In the genomic region with DNA sequence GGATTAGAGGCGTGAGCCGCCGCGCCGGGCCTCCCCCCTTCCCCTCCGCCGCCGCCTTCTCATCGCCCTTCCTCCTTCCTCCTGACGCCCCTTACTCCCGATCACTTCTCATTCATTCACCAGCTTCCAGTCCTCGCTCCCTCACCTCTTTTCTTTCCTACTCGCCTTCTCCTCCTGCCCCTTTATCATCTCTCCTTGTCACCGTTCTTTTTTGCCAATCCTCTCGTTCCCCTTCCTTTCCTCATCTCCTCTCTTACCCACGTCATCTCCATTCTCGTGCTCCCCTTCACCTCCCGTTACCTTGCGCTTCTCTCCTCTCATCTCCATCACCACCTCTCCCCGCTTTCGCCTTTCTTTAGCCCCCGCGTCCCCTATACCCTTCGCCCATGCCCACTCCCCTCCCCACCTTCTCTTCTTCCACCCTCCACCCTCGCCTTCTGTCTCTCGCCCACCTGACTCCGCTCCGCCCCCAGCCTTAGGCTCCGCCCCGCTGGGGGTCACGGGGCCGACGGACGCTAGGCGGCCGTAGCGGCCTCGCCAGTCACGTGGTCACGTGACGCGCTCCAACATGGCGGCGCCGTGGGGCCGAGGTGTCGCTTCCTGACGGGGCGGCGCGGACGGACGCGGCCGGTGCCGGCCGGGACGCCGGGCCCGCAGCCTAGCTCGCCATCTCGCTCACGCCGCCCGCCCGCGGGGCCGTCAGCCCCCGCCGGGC, we compare ENCODE assay signal across 8 cellular contexts. TPM values are rescaled to one million over a fixed set of nuclear protein-coding genes. Genes with fewer than 3 reads are reported as not detected.
DNase-seq lines count a peak whose midpoint lies in the region; ATAC-seq and TF ChIP-seq lines count a peak whose summit lies in the region.

A gene (plus strand): TSS at position 544 of the 715 bp plus-strand sequence. CDS start 179 bp downstream, outside the sequence.

- no peaks in the 10 kb centered on the region for H3K9me2 ChIP-seq in SU-DHL-6 (replicated peaks; ENCODE audit: insufficient read depth, low read length)

- peaks cover 33% of the 10 kb centered on the region for H3K4me1 Mint-ChIP-seq in activated naive CD8-positive, alpha-beta T cell treated with anti-CD3 and anti-CD28 coated beads, Interleukin-2, amount 10 ng/mL, durations not matched to agents 7 days and 5 days

- H3K4me3 ChIP-seq in SU-DHL-6 (ENCODE audit: insufficient read depth, low read length, poor library complexity, severe bottlenecking), result peak within 1 kb of the TSS; percentile 94
- H3K4me3 ChIP-seq in ovary, result peak within 1 kb of the TSS; percentile 84
- peak within 1 kb of the TSS; percentile 76 for H3K4me3 ChIP-seq in thymus (ENCODE audit: low read length)

- H4K20me1 ChIP-seq in SU-DHL-6 (ENCODE audit: low read depth, low read length), result no peaks in the 10 kb centered on the region

- H3K27me3 ChIP-seq in SU-DHL-6 (ENCODE audit: low read length), result no peaks in the 10 kb centered on the region
- no peaks in the 10 kb centered on the region for H3K27me3 ChIP-seq in ovary
- no peaks in the 10 kb centered on the region for H3K27me3 ChIP-seq in thymus (ENCODE audit: control insufficient read depth, insufficient read depth)

- ATAC-seq in HG02623 (IDR thresholded peaks at IDR 0.05; ENCODE audit: unreplicated experiment), result peak; percentile 80
- peak; percentile 94 for ATAC-seq in activated naive CD8-positive, alpha-beta T cell treated with anti-CD3 and anti-CD28 coated beads, Interleukin-2, amount 10 ng/mL, durations not matched to agents 7 days and 5 days (ENCODE audit: low read depth)

- POLR2A ChIA-PET in activated naive CD8-positive, alpha-beta T cell treated with anti-CD3 and anti-CD28 coated beads, Interleukin-2, amount 10 ng/mL, durations not matched to agents 7 days and 5 days (lab: Charles Lee), result interaction anchor here (0.6 to 1.8 kb wide), 4 partner anchors 12 to 1548 kb away, joined by 3 to 5 read pairs (median 4); a partner anchor contains a TSS

- no peaks in the 10 kb centered on the region for H3K9me3 Mint-ChIP-seq in activated naive CD8-positive, alpha-beta T cell treated with anti-CD3 and anti-CD28 coated beads, Interleukin-2, amount 10 ng/mL, durations not matched to agents 7 days and 5 days

- peak within 1 kb of the TSS; percentile 72 for H3K4me2 ChIP-seq in SU-DHL-6 (ENCODE audit: low read depth, low read length, poor library complexity, severe bottlenecking)

- no peaks in the 10 kb centered on the region for H3K36me3 ChIP-seq in SU-DHL-6 (ENCODE audit: low read length)
- H3K36me3 ChIP-seq in ovary, result no peaks in the 10 kb centered on the region
- H3K36me3 ChIP-seq in thymus (ENCODE audit: control insufficient read depth, insufficient read depth), result no peaks in the 10 kb centered on the region

- DNase-seq in GM10266 (ENCODE audit: extremely low spot score) (peak; percentile 97), NCI-H1105 treated with DMSO at 0.1 percent for 48 hours (lab: John Stamatoyannopoulos, UW) (peak; percentile 90), head of caudate nucleus (peak; percentile 80 to 97 (median 94)), ovary (peak; percentile 92 to 96 (median 94))
- DNase-seq in activated naive CD8-positive, alpha-beta T cell treated with anti-CD3 and anti-CD28 coated beads, Interleukin-2, amount 10 ng/mL, durations not matched to agents 7 days and 5 days, result peak; percentile 98

- peak within 1 kb of the TSS; percentile 99 for H2AFZ ChIP-seq in SU-DHL-6 (ENCODE audit: low read depth, low read length, severe bottlenecking)

- 0 to 1% (median 1%) methylated on average over 45 to 70 of the region's 70 CpGs for WGBS in ovary, 3 donors
- whole genome bisulfite sequencing in thymus, result under 1% methylated on average over 70 of the region's 70 CpGs

- peaks cover 18% of the 10 kb centered on the region for H3F3A ChIP-seq in SU-DHL-6 (ENCODE audit: insufficient read depth)

- TF ChIP-seq EP300 in ovary (IDR thresholded peaks at IDR 0.05), result no peak

- TF ChIP-seq CTCF in GM10266 (IDR thresholded peaks at IDR 0.05; ENCODE audit: control insufficient read depth, insufficient read depth, low read depth, missing control alignments) (no peak), SU-DHL-6 (IDR thresholded peaks at IDR 0.05; ENCODE audit: insufficient read depth, low read length, poor library complexity, severe bottlenecking) (no peak), ovary (IDR thresholded peaks at IDR 0.05) (no peak)

- peaks cover 45% of the 10 kb centered on the region for H3K79me2 ChIP-seq in SU-DHL-6 (ENCODE audit: insufficient read depth, low read length)

- peak within 1 kb of the TSS; percentile 95 for H3K9ac ChIP-seq in SU-DHL-6 (ENCODE audit: low read length)

- peaks cover 3% of the 10 kb centered on the region for H3K4me1 ChIP-seq in ovary (ENCODE audit: insufficient read depth)
- peaks cover 6% of the 10 kb centered on the region for H3K4me1 ChIP-seq in thymus (ENCODE audit: control insufficient read depth, insufficient read depth, low read length)

- H3K27ac Mint-ChIP-seq in activated naive CD8-positive, alpha-beta T cell treated with anti-CD3 and anti-CD28 coated beads, Interleukin-2, amount 10 ng/mL, durations not matched to agents 7 days and 5 days, result peak within 1 kb of the TSS; percentile 96

- peak within 1 kb of the TSS; percentile 55 for H3K27ac ChIP-seq in SU-DHL-6 (ENCODE audit: low read depth, low read length)
- H3K27ac ChIP-seq in ovary, result peak within 1 kb of the TSS; percentile 92 to 93
- peak within 1 kb of the TSS; percentile 85 for H3K27ac ChIP-seq in thymus (ENCODE audit: low read depth)

- H3K9me3 ChIP-seq in SU-DHL-6 (ENCODE audit: insufficient read depth, low read length), result no peaks in the 10 kb centered on the region
- H3K9me3 ChIP-seq in ovary, result no peaks in the 10 kb centered on the region
- no peaks in the 10 kb centered on the region for H3K9me3 ChIP-seq in thymus (ENCODE audit: control insufficient read depth)

- H3K27me3 Mint-ChIP-seq in activated naive CD8-positive, alpha-beta T cell treated with anti-CD3 and anti-CD28 coated beads, Interleukin-2, amount 10 ng/mL, durations not matched to agents 7 days and 5 days, result peaks cover 6% of the 10 kb centered on the region

- peak; percentile 93 for TF ChIP-seq POLR2A in ovary (IDR thresholded peaks at IDR 0.05)

- H3K4me3 Mint-ChIP-seq in activated naive CD8-positive, alpha-beta T cell treated with anti-CD3 and anti-CD28 coated beads, Interleukin-2, amount 10 ng/mL, durations not matched to agents 7 days and 5 days, result peak within 1 kb of the TSS; percentile 97

- peaks cover 6% of the 10 kb centered on the region for H3K36me3 Mint-ChIP-seq in activated naive CD8-positive, alpha-beta T cell treated with anti-CD3 and anti-CD28 coated beads, Interleukin-2, amount 10 ng/mL, durations not matched to agents 7 days and 5 days

- intact Hi-C loops in head of caudate nucleus (cut with DNase I) (no loop called here), ovary (cut with DNase I) (no loop called here)

RNA-seq across cellular contexts. Expression of the gene that starts here (rescaled TPM):
- total RNA-seq in activated naive CD8-positive, alpha-beta T cell treated with anti-CD3 and anti-CD28 coated beads, Interleukin-2, amount 10 ng/mL, durations not matched to agents 7 days and 5 days, result 10 to 100 TPM; 19.8 to 20.6 TPM
- total RNA-seq in ovary, result 10 to 100 TPM; 16.3 to 23.9 (median 19.3) TPM
- polyA plus RNA-seq in ovary (10 to 100 TPM in 1 of 2 donors, 1 to 10 TPM in 1; 9.1 to 12.4 TPM), thymus (11.1 TPM)

Comparison
In these comparisons a context has a peak if more than half of its experiments do, and no peak if none do; other contexts are left out.
1. Peak in every context shown above with its lines: DNase-seq, ATAC-seq, H3K4me3 ChIP-seq and H3K27ac ChIP-seq.